Comparison of ENCODE assay signal across 11 cellular contexts in the genomic region with DNA sequence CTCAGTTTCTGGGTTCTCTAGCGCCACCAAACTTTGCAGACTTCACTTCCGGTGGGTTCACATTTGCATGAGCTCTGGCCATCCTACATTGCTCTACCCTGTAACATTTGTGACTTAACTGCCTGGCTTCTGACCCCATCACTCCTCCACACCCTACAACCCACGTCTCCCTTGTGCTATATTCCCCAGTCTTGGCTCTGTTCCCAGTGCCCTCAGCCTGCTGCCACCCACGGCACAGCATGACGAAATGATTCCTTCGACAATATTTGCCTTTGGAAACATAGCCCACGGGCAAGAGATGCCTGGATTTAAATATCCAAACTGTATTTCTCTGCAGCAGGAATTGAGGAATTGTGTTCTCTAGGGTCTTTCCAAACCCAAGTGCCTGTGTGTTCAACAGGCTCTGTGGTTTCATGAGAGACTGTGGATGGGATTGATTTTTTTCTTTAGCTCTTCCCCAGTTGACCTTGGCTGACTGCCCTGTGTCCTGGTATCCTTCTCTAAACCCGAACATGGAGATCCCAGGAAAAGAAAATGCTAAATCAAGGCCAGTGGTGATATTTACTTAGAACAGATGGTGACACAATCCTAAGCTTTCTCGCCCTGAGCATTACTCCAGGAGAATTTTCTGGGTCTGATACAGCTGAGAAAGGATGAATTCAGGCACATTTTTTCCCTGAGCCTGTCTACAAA. TPM values are rescaled to one million over a fixed set of nuclear protein-coding genes. Genes with fewer than 3 reads are reported as not detected.
DNase-seq lines count a peak whose midpoint lies in the region; ATAC-seq and TF ChIP-seq lines count a peak whose summit lies in the region.
"Had no signal": no experiment of that assay in that cellular context is flagged by ENCODE, and none has a peak within 500 bp of the region (broad histone marks: within the 10 kb centered on the region; RNA-seq: fewer than 3 reads in every experiment).

No MANE protein-coding gene starts in this region.

- no peak overlapping the region for H3K23ac ChIP-seq in mesenchymal stem cell (ENCODE audit: low read length in 2 of 2)

- no peak overlapping the region for H2AFZ ChIP-seq in mesenchymal stem cell (ENCODE audit: low read depth, low read length)

- no peak overlapping the region for H2BK15ac ChIP-seq in mesenchymal stem cell (ENCODE audit: low read depth, poor library complexity, severe bottlenecking)

- 23 to 31% (median 25%) methylated on average over 9 of the region's 9 CpGs for WGBS in adrenal gland, 4 donors
- WGBS in mesenchymal stem cell, result 70% methylated on average over 9 of the region's 9 CpGs

- H3K36me3 ChIP-seq in adrenal gland (replicated peaks in 1 of 2) (no peaks in the 10 kb centered on the region), mesenchymal stem cell (ENCODE audit: control insufficient read depth in 1 of 2, insufficient read depth in 2 of 2, low read depth in 1 of 2, low read length in 2 of 2) (no peaks in the 10 kb centered on the region)
- H3K36me3 ChIP-seq: SJSA1 had no signal

- H3K9me3 Mint-ChIP-seq in Calu3 (ENCODE audit: low read depth, unreplicated experiment) (no peaks in the 10 kb centered on the region), natural killer cell (no peaks in the 10 kb centered on the region)
- H3K9me3 Mint-ChIP-seq: central memory CD8-positive, alpha-beta T cell had no signal

- no peak for TF ChIP-seq CTCF in Calu3 (IDR thresholded peaks at IDR 0.05; ENCODE audit: unreplicated experiment)
- no peak for TF ChIP-seq CTCF in adrenal gland (IDR thresholded peaks at IDR 0.05)
- TF ChIP-seq CTCF in natural killer cell (IDR thresholded peaks at IDR 0.05), result no peak

- no TSS peak for BruUV-seq in Calu3 (replicated peaks; lab: Mats Ljungman, UMichigan)

- H3K27me3 ChIP-seq in adrenal gland, result no peaks in the 10 kb centered on the region
- H3K27me3 ChIP-seq in mesenchymal stem cell (ENCODE audit: control insufficient read depth in 1 of 2, insufficient read depth in 1 of 2, low read length in 2 of 2), result no peaks in the 10 kb centered on the region
- H3K27me3 ChIP-seq: SJSA1 had no signal

- H3K27ac ChIP-seq in adrenal gland (no peak overlapping the region), mesenchymal stem cell (ENCODE audit: low read length, poor library complexity, severe bottlenecking) (no peak overlapping the region)
- H3K27ac ChIP-seq: SJSA1 had no signal

- no peak overlapping the region for H4K91ac ChIP-seq in mesenchymal stem cell (ENCODE audit: low read length)

- H3K27ac Mint-ChIP-seq in Calu3 (ENCODE audit: unreplicated experiment) (no peak overlapping the region), natural killer cell (no peak overlapping the region)
- H3K27ac Mint-ChIP-seq: activated CD8-positive, alpha-beta T cell treated with anti-CD3 and anti-CD28 coated beads, Interleukin-2, amount 10 ng/mL, durations not matched to agents 7 days and 5 days had no signal

- intact Hi-C loops in Calu3 (cut with micrococcal nuclease; ENCODE audit: unreplicated experiment) (no loop called here), adrenal gland (cut with DNase I) (no loop called here), natural killer cell (cut with micrococcal nuclease) (no loop called here)

- no peak overlapping the region for H3K4me3 ChIP-seq in adrenal gland
- H3K4me3 ChIP-seq in mesenchymal stem cell (ENCODE audit: insufficient read depth in 1 of 2, low read depth in 1 of 2, low read length in 2 of 2), result no peak overlapping the region
- H3K4me3 ChIP-seq: SJSA1 had no signal

- no peak overlapping the region for H3K4me2 ChIP-seq in mesenchymal stem cell (ENCODE audit: low read length, poor library complexity, severe bottlenecking)

- H2BK5ac ChIP-seq in mesenchymal stem cell (ENCODE audit: low read depth, low read length, poor library complexity, severe bottlenecking), result no peak overlapping the region

- H3K9me3 ChIP-seq in adrenal gland (replicated peaks in 1 of 3) (no peaks in the 10 kb centered on the region), mesenchymal stem cell (ENCODE audit: control insufficient read depth, low read length) (no peaks in the 10 kb centered on the region)
- H3K9me3 ChIP-seq: SJSA1 had no signal

- H2AK5ac ChIP-seq in mesenchymal stem cell (ENCODE audit: low read length, severe bottlenecking), result no peak overlapping the region

- peak overlapping the region in 1 of 2 experiments; percentile 15 for H2BK12ac ChIP-seq in mesenchymal stem cell (ENCODE audit: low read length in 2 of 2)

- H3K4me1 ChIP-seq in adrenal gland (replicated peaks in 1 of 2), result peaks cover 0 to 3% of the 10 kb centered on the region in 2 donors
- no peaks in the 10 kb centered on the region for H3K4me1 ChIP-seq in mesenchymal stem cell (ENCODE audit: control insufficient read depth, insufficient read depth, low read depth, low read length)

- no peaks in the 10 kb centered on the region for H3K36me3 Mint-ChIP-seq in Calu3 (ENCODE audit: insufficient read depth, unreplicated experiment)
- H3K36me3 Mint-ChIP-seq in natural killer cell, result no peaks in the 10 kb centered on the region

- H3K4me1 Mint-ChIP-seq in Calu3 (ENCODE audit: low read depth, unreplicated experiment) (peaks cover 8% of the 10 kb centered on the region), natural killer cell (no peaks in the 10 kb centered on the region)
- H3K4me1 Mint-ChIP-seq: central memory CD8-positive, alpha-beta T cell had no signal

- no peak overlapping the region for H3K14ac ChIP-seq in mesenchymal stem cell (ENCODE audit: low read length in 2 of 2)

- no peaks in the 10 kb centered on the region for H3K79me1 ChIP-seq in mesenchymal stem cell (replicated peaks; ENCODE audit: low read length, poor library complexity, severe bottlenecking)

- peak overlapping the region; percentile 6 to 37 for H3K18ac ChIP-seq in mesenchymal stem cell (ENCODE audit: low read depth in 1 of 2, low read length in 2 of 2)

- H2BK120ac ChIP-seq in mesenchymal stem cell (ENCODE audit: low read depth, low read length), result no peak overlapping the region

- H3K27me3 Mint-ChIP-seq in Calu3 (ENCODE audit: unreplicated experiment) (peaks cover 22% of the 10 kb centered on the region), natural killer cell (ENCODE audit: low read depth in 2 of 2) (no peaks in the 10 kb centered on the region)
- H3K27me3 Mint-ChIP-seq: central memory CD8-positive, alpha-beta T cell had no signal

- no peak overlapping the region for H3K9ac ChIP-seq in mesenchymal stem cell (ENCODE audit: low read length)

- DNase-seq in Calu3 (peak; percentile 4), NCI-H1417 treated with DMSO at 0.1 percent for 48 hours (lab: John Stamatoyannopoulos, UW) (peak; percentile 9), adrenal gland (peak; percentile 14 to 55 (median 28)), mesenchymal stem cell (peak; percentile 61), natural killer cell (no peak), SKM-1 (lab: John Stamatoyannopoulos, UW; ENCODE audit: unreplicated experiment) (no peak)
- DNase-seq: activated CD8-positive, alpha-beta T cell treated with anti-CD3 and anti-CD28 coated beads, Interleukin-2, amount 10 ng/mL, durations not matched to agents 7 days and 5 days had no signal

- no peak overlapping the region for H4K8ac ChIP-seq in mesenchymal stem cell (ENCODE audit: low read length)

- TF ChIP-seq POLR2A in adrenal gland (IDR thresholded peaks at IDR 0.05), result no peak

- ATAC-seq in natural killer cell (no peak), GM19463 (IDR thresholded peaks at IDR 0.05; ENCODE audit: unreplicated experiment) (no peak), GM21825 (IDR thresholded peaks at IDR 0.05; ENCODE audit: unreplicated experiment) (no peak)
- ATAC-seq: activated CD8-positive, alpha-beta T cell treated with anti-CD3 and anti-CD28 coated beads, Interleukin-2, amount 10 ng/mL, durations not matched to agents 7 days and 5 days had no signal

- CTCF ChIA-PET in Calu3 (lab: Charles Lee), result interaction anchor here (0.6 kb wide), 1 partner anchor 699 kb away, joined by 3 read pairs; no protein-coding TSS in a partner anchor

- H3K4me3 Mint-ChIP-seq in Calu3 (ENCODE audit: low read depth, unreplicated experiment) (no peak overlapping the region), natural killer cell (no peak overlapping the region)
- H3K4me3 Mint-ChIP-seq: activated CD8-positive, alpha-beta T cell treated with anti-CD3 and anti-CD28 coated beads, Interleukin-2, amount 10 ng/mL, durations not matched to agents 7 days and 5 days; central memory CD8-positive, alpha-beta T cell had no signal

- no peak overlapping the region for H3K4ac ChIP-seq in mesenchymal stem cell (ENCODE audit: low read depth in 1 of 2, low read length in 2 of 2)

RNA-seq across cellular contexts. Expression of a gene that starts 44.4 kb away (rescaled TPM):
- total RNA-seq in Calu3 (2022), result not detected in 2 replicates
- 1 to 10 TPM in 3 of 8 donors, under 1 TPM in 5; 0.12 to 1.4 (median 0.83) TPM for total RNA-seq in adrenal gland
- 1 to 10 TPM in 1 of 3 donors, under 1 TPM in 2; 0.27 to 1.1 (median 0.84) TPM for polyA plus RNA-seq in adrenal gland
- 11.6 TPM for polyA plus RNA-seq in mesenchymal stem cell (2013, experiment 1 of 2)
- polyA plus RNA-seq in mesenchymal stem cell (2013, experiment 2 of 2), result 10.7 TPM
- not detected for total RNA-seq in natural killer cell
- total RNA-seq: activated CD8-positive, alpha-beta T cell treated with anti-CD3 and anti-CD28 coated beads, Interleukin-2, amount 10 ng/mL, durations not matched to agents 7 days and 5 days; SJSA1 had no signal

Comparison
In these comparisons a context has a peak if more than half of its experiments do, and no peak if none do; other contexts are left out.
1. DNase-seq: peak in Calu3 (single experiment), NCI-H1417 treated with DMSO at 0.1 percent for 48 hours (single experiment), adrenal gland (7 of 7) and mesenchymal stem cell (single experiment); none in natural killer cell (single experiment) and SKM-1 (single experiment).